Comparison of ENCODE assay signal across 1 cellular context in the genomic region with DNA sequence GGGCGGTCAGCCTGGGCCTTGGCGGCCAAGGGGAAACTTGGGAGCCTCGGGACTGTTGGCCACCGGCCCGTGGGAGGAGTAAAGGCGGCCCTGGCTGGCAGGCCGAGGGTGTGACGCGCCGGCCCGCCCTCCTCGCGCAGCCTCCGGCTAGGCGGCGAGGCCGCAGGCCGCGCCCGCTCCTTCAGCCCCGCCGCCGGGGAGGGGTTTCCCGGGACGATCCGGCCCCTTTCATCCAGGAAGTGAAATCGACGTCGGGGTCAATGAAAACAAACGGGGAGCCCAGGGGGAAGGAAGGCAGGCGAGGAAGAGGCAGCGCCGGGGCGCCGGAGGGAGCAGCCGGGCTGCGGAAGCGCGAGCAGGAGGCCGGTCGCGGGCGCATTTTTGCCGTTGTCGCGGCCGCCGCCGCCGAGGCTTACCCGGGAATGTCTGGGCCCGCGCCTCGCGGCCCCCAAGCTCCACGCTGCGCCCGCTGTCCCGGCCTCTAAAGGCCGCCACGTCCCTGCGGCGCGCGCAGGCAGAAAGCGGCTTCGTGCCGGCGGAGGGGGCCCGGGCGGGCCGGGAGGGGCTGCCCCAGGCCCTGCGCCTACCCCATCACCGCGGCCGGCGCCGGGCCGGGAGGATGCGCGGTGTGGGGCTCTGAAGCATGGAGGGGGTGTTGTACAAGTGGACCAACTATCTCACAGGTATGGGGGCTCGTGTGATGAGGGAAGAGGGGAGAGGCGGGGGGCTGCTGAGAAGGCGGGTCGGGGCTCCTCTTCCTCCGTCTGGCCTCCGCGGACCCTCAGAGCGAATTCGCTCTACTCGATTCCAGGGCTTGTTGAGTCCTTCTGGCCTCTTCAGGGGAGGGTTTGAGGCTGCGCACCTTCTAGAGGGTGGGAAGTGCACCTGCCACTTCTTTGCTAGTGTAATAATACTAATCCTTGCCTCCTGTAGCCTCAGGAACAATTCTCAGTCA.
TF ChIP-seq lines count a peak whose summit lies in the region.

A gene (plus strand): TSS at position 231 of the 955 bp plus-strand sequence. CDS start 413 bp downstream, at position 644.

TF ChIP-seq in HepG2, 621 proteins besides CTCF, POLR2A, EP300 and RAD21 (continued from another document and continues in another):
- TF ChIP-seq FIP1L1 (IDR thresholded peaks at IDR 0.05; ENCODE audit: borderline replicate concordance, insufficient read depth, low read depth, low read length) (no peak), SRSF9 (IDR thresholded peaks at IDR 0.05; ENCODE audit: borderline replicate concordance, insufficient read depth, low read depth, low read length, poor library complexity, severe bottlenecking) (no peak), ZNF430 (CRISPR knock-in tag; IDR thresholded peaks at IDR 0.05) (no peak), ZFAT (CRISPR knock-in tag; conservative IDR thresholded peaks at IDR 0.05) (peak; percentile 82), HNRNPK (IDR thresholded peaks at IDR 0.05; ENCODE audit: low read depth, low read length, poor library complexity, severe bottlenecking) (peak; percentile 60), RELA (CRISPR knock-in tag; IDR thresholded peaks at IDR 0.05) (no peak), NFE2 (CRISPR knock-in tag; IDR thresholded peaks at IDR 0.05) (no peak), ZNF230 (CRISPR knock-in tag; IDR thresholded peaks at IDR 0.05) (no peak), MEF2D (CRISPR knock-in tag; IDR thresholded peaks at IDR 0.05) (no peak), ZNF547 (CRISPR knock-in tag; IDR thresholded peaks at IDR 0.05) (peak; percentile 52; the same call in 1 of the 2 replicates), PHF20 (CRISPR knock-in tag; IDR thresholded peaks at IDR 0.05) (peak; percentile 41; the same call in 1 of the 2 replicates), RFX5 (IDR thresholded peaks at IDR 0.05; ENCODE audit: low read depth, low read length) (no peak), SIN3A (IDR thresholded peaks at IDR 0.05; ENCODE audit: borderline replicate concordance, low read depth, low read length) (peak; percentile 79; the same call in 1 of the 2 replicates), TAF15 (IDR thresholded peaks at IDR 0.05; ENCODE audit: low read depth, low read length, poor library complexity, severe bottlenecking) (no peak), BCL6 (CRISPR knock-in tag; IDR thresholded peaks at IDR 0.05) (peak; percentile 37), ZNF501 (CRISPR knock-in tag; IDR thresholded peaks at IDR 0.05) (no peak; the same call in 1 of the 2 replicates), SMAD9 (CRISPR knock-in tag; IDR thresholded peaks at IDR 0.05) (no peak), RNF2 (conservative IDR thresholded peaks at IDR 0.05; ENCODE audit: low read depth) (peak; percentile 67), U2AF1 (optimal IDR thresholded peaks at IDR 0.05; ENCODE audit: low read depth, low read length) (no peak), ZNF709 (CRISPR knock-in tag; IDR thresholded peaks at IDR 0.05) (peak; percentile 97), JUNB (CRISPR knock-in tag; IDR thresholded peaks at IDR 0.05; ENCODE audit: borderline replicate concordance) (no peak)
- TF ChIP-seq, protein P1, sequence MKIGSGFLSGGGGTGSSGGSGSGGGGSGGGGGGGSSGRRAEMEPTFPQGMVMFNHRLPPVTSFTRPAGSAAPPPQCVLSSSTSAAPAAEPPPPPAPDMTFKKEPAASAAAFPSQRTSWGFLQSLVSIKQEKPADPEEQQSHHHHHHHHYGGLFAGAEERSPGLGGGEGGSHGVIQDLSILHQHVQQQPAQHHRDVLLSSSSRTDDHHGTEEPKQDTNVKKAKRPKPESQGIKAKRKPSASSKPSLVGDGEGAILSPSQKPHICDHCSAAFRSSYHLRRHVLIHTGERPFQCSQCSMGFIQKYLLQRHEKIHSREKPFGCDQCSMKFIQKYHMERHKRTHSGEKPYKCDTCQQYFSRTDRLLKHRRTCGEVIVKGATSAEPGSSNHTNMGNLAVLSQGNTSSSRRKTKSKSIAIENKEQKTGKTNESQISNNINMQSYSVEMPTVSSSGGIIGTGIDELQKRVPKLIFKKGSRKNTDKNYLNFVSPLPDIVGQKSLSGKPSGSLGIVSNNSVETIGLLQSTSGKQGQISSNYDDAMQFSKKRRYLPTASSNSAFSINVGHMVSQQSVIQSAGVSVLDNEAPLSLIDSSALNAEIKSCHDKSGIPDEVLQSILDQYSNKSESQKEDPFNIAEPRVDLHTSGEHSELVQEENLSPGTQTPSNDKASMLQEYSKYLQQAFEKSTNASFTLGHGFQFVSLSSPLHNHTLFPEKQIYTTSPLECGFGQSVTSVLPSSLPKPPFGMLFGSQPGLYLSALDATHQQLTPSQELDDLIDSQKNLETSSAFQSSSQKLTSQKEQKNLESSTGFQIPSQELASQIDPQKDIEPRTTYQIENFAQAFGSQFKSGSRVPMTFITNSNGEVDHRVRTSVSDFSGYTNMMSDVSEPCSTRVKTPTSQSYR (CRISPR knock-in tag; IDR thresholded peaks at IDR 0.05; ENCODE audit: borderline replicate concordance), result no peak; the same call in 1 of the 2 replicates
- TF ChIP-seq, protein P2, sequence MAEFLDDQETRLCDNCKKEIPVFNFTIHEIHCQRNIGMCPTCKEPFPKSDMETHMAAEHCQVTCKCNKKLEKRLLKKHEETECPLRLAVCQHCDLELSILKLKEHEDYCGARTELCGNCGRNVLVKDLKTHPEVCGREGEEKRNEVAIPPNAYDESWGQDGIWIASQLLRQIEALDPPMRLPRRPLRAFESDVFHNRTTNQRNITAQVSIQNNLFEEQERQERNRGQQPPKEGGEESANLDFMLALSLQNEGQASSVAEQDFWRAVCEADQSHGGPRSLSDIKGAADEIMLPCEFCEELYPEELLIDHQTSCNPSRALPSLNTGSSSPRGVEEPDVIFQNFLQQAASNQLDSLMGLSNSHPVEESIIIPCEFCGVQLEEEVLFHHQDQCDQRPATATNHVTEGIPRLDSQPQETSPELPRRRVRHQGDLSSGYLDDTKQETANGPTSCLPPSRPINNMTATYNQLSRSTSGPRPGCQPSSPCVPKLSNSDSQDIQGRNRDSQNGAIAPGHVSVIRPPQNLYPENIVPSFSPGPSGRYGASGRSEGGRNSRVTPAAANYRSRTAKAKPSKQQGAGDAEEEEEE (CRISPR knock-in tag; IDR thresholded peaks at IDR 0.05; ENCODE audit: borderline replicate concordance), result no peak
- TF ChIP-seq, protein P3, sequence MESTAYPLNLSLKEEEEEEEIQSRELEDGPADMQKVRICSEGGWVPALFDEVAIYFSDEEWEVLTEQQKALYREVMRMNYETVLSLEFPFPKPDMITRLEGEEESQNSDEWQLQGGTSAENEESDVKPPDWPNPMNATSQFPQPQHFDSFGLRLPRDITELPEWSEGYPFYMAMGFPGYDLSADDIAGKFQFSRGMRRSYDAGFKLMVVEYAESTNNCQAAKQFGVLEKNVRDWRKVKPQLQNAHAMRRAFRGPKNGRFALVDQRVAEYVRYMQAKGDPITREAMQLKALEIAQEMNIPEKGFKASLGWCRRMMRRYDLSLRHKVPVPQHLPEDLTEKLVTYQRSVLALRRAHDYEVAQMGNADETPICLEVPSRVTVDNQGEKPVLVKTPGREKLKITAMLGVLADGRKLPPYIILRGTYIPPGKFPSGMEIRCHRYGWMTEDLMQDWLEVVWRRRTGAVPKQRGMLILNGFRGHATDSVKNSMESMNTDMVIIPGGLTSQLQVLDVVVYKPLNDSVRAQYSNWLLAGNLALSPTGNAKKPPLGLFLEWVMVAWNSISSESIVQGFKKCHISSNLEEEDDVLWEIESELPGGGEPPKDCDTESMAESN (CRISPR knock-in tag; conservative IDR thresholded peaks at IDR 0.05), result peak; percentile 70
- TF ChIP-seq, protein P4, sequence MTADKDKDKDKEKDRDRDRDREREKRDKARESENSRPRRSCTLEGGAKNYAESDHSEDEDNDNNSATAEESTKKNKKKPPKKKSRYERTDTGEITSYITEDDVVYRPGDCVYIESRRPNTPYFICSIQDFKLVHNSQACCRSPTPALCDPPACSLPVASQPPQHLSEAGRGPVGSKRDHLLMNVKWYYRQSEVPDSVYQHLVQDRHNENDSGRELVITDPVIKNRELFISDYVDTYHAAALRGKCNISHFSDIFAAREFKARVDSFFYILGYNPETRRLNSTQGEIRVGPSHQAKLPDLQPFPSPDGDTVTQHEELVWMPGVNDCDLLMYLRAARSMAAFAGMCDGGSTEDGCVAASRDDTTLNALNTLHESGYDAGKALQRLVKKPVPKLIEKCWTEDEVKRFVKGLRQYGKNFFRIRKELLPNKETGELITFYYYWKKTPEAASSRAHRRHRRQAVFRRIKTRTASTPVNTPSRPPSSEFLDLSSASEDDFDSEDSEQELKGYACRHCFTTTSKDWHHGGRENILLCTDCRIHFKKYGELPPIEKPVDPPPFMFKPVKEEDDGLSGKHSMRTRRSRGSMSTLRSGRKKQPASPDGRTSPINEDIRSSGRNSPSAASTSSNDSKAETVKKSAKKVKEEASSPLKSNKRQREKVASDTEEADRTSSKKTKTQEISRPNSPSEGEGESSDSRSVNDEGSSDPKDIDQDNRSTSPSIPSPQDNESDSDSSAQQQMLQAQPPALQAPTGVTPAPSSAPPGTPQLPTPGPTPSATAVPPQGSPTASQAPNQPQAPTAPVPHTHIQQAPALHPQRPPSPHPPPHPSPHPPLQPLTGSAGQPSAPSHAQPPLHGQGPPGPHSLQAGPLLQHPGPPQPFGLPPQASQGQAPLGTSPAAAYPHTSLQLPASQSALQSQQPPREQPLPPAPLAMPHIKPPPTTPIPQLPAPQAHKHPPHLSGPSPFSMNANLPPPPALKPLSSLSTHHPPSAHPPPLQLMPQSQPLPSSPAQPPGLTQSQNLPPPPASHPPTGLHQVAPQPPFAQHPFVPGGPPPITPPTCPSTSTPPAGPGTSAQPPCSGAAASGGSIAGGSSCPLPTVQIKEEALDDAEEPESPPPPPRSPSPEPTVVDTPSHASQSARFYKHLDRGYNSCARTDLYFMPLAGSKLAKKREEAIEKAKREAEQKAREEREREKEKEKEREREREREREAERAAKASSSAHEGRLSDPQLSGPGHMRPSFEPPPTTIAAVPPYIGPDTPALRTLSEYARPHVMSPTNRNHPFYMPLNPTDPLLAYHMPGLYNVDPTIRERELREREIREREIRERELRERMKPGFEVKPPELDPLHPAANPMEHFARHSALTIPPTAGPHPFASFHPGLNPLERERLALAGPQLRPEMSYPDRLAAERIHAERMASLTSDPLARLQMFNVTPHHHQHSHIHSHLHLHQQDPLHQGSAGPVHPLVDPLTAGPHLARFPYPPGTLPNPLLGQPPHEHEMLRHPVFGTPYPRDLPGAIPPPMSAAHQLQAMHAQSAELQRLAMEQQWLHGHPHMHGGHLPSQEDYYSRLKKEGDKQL (CRISPR knock-in tag; IDR thresholded peaks at IDR 0.05; ENCODE audit: low read depth), result no peak; the same call in 1 of the 2 replicates
- TF ChIP-seq, protein P5, sequence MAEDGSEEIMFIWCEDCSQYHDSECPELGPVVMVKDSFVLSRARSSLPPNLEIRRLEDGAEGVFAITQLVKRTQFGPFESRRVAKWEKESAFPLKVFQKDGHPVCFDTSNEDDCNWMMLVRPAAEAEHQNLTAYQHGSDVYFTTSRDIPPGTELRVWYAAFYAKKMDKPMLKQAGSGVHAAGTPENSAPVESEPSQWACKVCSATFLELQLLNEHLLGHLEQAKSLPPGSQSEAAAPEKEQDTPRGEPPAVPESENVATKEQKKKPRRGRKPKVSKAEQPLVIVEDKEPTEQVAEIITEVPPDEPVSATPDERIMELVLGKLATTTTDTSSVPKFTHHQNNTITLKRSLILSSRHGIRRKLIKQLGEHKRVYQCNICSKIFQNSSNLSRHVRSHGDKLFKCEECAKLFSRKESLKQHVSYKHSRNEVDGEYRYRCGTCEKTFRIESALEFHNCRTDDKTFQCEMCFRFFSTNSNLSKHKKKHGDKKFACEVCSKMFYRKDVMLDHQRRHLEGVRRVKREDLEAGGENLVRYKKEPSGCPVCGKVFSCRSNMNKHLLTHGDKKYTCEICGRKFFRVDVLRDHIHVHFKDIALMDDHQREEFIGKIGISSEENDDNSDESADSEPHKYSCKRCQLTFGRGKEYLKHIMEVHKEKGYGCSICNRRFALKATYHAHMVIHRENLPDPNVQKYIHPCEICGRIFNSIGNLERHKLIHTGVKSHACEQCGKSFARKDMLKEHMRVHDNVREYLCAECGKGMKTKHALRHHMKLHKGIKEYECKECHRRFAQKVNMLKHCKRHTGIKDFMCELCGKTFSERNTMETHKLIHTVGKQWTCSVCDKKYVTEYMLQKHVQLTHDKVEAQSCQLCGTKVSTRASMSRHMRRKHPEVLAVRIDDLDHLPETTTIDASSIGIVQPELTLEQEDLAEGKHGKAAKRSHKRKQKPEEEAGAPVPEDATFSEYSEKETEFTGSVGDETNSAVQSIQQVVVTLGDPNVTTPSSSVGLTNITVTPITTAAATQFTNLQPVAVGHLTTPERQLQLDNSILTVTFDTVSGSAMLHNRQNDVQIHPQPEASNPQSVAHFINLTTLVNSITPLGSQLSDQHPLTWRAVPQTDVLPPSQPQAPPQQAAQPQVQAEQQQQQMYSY (CRISPR knock-in tag; IDR thresholded peaks at IDR 0.05), result peak; percentile 41; the same call in 1 of the 2 replicates
- TF ChIP-seq, protein P6, sequence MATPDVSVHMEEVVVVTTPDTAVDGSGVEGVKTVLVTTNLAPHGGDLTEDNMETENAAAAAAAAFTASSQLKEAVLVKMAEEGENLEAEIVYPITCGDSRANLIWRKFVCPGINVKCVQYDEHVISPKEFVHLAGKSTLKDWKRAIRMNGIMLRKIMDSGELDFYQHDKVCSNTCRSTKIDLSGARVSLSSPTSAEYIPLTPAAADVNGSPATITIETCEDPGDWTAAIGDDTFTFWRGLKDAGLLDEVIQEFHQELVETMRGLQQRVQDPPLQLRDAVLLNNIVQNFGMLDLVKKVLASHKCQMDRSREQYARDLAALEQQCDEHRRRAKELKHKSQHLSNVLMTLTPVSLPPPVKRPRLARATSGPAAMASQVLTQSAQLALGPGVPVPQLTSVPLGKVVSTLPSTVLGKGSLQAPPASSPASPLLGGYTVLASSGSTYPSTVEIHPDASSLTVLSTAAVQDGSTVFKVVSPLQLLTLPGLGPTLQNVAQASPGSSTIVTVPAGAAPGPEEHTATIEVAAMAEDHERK (CRISPR knock-in tag; IDR thresholded peaks at IDR 0.05; ENCODE audit: low read depth), result no peak; the same call in 1 of the 2 replicates
- TF ChIP-seq, protein P7, sequence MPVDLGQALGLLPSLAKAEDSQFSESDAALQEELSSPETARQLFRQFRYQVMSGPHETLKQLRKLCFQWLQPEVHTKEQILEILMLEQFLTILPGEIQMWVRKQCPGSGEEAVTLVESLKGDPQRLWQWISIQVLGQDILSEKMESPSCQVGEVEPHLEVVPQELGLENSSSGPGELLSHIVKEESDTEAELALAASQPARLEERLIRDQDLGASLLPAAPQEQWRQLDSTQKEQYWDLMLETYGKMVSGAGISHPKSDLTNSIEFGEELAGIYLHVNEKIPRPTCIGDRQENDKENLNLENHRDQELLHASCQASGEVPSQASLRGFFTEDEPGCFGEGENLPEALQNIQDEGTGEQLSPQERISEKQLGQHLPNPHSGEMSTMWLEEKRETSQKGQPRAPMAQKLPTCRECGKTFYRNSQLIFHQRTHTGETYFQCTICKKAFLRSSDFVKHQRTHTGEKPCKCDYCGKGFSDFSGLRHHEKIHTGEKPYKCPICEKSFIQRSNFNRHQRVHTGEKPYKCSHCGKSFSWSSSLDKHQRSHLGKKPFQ (CRISPR knock-in tag; IDR thresholded peaks at IDR 0.05; ENCODE audit: insufficient replicate concordance), result no peak
- TF ChIP-seq, protein P8, sequence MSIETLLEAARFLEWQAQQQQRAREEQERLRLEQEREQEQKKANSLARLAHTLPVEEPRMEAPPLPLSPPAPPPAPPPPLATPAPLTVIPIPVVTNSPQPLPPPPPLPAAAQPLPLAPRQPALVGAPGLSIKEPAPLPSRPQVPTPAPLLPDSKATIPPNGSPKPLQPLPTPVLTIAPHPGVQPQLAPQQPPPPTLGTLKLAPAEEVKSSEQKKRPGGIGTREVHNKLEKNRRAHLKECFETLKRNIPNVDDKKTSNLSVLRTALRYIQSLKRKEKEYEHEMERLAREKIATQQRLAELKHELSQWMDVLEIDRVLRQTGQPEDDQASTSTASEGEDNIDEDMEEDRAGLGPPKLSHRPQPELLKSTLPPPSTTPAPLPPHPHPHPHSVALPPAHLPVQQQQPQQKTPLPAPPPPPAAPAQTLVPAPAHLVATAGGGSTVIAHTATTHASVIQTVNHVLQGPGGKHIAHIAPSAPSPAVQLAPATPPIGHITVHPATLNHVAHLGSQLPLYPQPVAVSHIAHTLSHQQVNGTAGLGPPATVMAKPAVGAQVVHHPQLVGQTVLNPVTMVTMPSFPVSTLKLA (IDR thresholded peaks at IDR 0.05), result no peak
